In the genomic region with DNA sequence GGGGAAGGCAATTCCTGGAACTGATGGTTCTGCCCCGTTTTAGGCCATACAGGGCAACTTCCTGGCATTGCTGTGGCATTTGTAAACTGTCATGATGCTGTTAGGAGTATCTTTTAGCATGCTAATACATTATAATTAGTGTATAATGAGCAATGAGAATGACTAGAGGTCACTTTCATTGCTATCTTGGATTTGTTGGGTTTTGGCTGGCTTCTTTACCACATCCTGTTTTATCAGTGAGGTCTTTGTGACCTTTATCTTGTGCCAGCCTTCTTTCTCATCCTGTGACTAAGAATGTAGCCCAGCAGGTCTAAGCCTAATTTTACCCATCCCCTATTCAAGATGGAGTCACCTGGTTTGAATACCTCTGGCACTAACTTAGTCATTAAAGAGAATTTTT, we compare ENCODE assay signal across 14 cellular contexts. TPM values are rescaled to one million over a fixed set of nuclear protein-coding genes. Genes with fewer than 3 reads are reported as not detected.
DNase-seq lines count a peak whose midpoint lies in the region; ATAC-seq, FAIRE-seq and TF ChIP-seq lines count a peak whose summit lies in the region.
"Had no signal": no experiment of that assay in that cellular context is flagged by ENCODE, and none has a peak within 500 bp of the region (broad histone marks: within the 10 kb centered on the region; RNA-seq: fewer than 3 reads in every experiment).

No MANE protein-coding gene starts in this region.

- H3K4me1 Mint-ChIP-seq in stimulated activated naive B cell treated with anti-CD40 and anti-IgM and Interleukin-4, amounts not matched to agents 10 μg/mL and 1 μg/mL and 100 μg/mL, for 72 hours = peaks cover 15 to 42% of the 10 kb centered on the region in 2 donors

- peak overlapping the region; percentile 39 for H3K27ac Mint-ChIP-seq in stimulated activated naive B cell treated with anti-CD40 and anti-IgM and Interleukin-4, amounts not matched to agents 10 μg/mL and 1 μg/mL and 100 μg/mL, for 72 hours

- H3K9me3 Mint-ChIP-seq in stimulated activated naive B cell treated with anti-CD40 and anti-IgM and Interleukin-4, amounts not matched to agents 10 μg/mL and 1 μg/mL and 100 μg/mL, for 72 hours = peaks cover 25 to 32% of the 10 kb centered on the region in 2 donors

- TF ChIP-seq CTCF in bronchial epithelial cell (IDR thresholded peaks at IDR 0.05; ENCODE audit: insufficient read depth, low read length, severe bottlenecking) (no peak), upper lobe of left lung (IDR thresholded peaks at IDR 0.05) (no peak)

- H3K9me3 ChIP-seq in upper lobe of left lung = peaks cover 5 to 16% (median 13%) of the 10 kb centered on the region in 4 donors

- H3K27ac ChIP-seq in upper lobe of left lung = no peak overlapping the region
- H3K27ac ChIP-seq: KMS-11 had no signal

- peaks cover 27 to 41% of the 10 kb centered on the region in 2 donors for H3K36me3 Mint-ChIP-seq in stimulated activated naive B cell treated with anti-CD40 and anti-IgM and Interleukin-4, amounts not matched to agents 10 μg/mL and 1 μg/mL and 100 μg/mL, for 72 hours

- no peak for TF ChIP-seq EP300 in upper lobe of left lung (IDR thresholded peaks at IDR 0.05)

- H3K4me1 ChIP-seq in upper lobe of left lung = peaks cover 0 to 15% (median 0%) of the 10 kb centered on the region in 4 donors

- peak; percentile 64 to 76 for ATAC-seq in stimulated activated naive B cell treated with anti-CD40 and anti-IgM and Interleukin-4, amounts not matched to agents 10 μg/mL and 1 μg/mL and 100 μg/mL, for 72 hours (replicated peaks)
- ATAC-seq in upper lobe of left lung (ENCODE audit: low FRiP score in 2 of 2) = no peak

- H3K4me3 ChIP-seq in bronchial epithelial cell (ENCODE audit: low read depth, low read length) = no peak overlapping the region
- H3K4me3 ChIP-seq in upper lobe of left lung = no peak overlapping the region
- H3K4me3 ChIP-seq: BLaER1 treated with 17β-estradiol and CSF1 and Interleukin-3, amounts not matched to agents 10 nM and 100 nM had no signal

- WGBS in upper lobe of left lung, 2 donors = 22 to 53% methylated on average over 1 of the region's 1 CpG

- H3K27me3 ChIP-seq in bronchial epithelial cell (ENCODE audit: control insufficient read depth, insufficient read depth, low read length) = no peaks in the 10 kb centered on the region
- no peaks in the 10 kb centered on the region for H3K27me3 ChIP-seq in upper lobe of left lung
- H3K27me3 ChIP-seq: BLaER1 treated with 17β-estradiol and CSF1 and Interleukin-3, amounts not matched to agents 10 nM and 100 nM had no signal

- peak; percentile 12 for DNase-seq in activated naive CD4-positive, alpha-beta T cell treated with Interleukin-2 at 50 U/mL for 16 hours
- DNase-seq in activated naive CD4-positive, alpha-beta T cell (lab: John Stamatoyannopoulos, UW) = no peak
- DNase-seq in RKO (ENCODE audit: low spot score) (peak; percentile 34), bronchial epithelial cell (ENCODE audit: low read depth) (peak; percentile 90), NCI-H187 treated with DMSO at 0.1 percent for 48 hours (lab: John Stamatoyannopoulos, UW) (no peak), upper lobe of left lung (no peak), COLO668 (lab: John Stamatoyannopoulos, UW; ENCODE audit: unreplicated experiment) (no peak)
- DNase-seq in stimulated activated naive B cell treated with anti-CD40 and anti-IgM and Interleukin-4, amounts not matched to agents 10 μg/mL and 1 μg/mL and 100 μg/mL, for 72 hours = peak; percentile 9
- DNase-seq: activated CD4-positive, alpha-beta T cell treated with anti-CD3 and anti-CD28 coated beads, Interleukin-2, amount 50 U/mL, for 48 hours; cortex of kidney had no signal

- H3K36me3 ChIP-seq in bronchial epithelial cell (ENCODE audit: control insufficient read depth, insufficient read depth, low read length) (no peaks in the 10 kb centered on the region), upper lobe of left lung (no peaks in the 10 kb centered on the region)

- H3K27me3 Mint-ChIP-seq in stimulated activated naive B cell treated with anti-CD40 and anti-IgM and Interleukin-4, amounts not matched to agents 10 μg/mL and 1 μg/mL and 100 μg/mL, for 72 hours = no peaks in the 10 kb centered on the region

- H3K4me3 Mint-ChIP-seq in stimulated activated naive B cell treated with anti-CD40 and anti-IgM and Interleukin-4, amounts not matched to agents 10 μg/mL and 1 μg/mL and 100 μg/mL, for 72 hours = no peak overlapping the region

- FAIRE-seq in bronchial epithelial cell (lab: Jason Lieb, UNC) = no peak
- FAIRE-seq: islet of Langerhans had no signal

- TF ChIP-seq POLR2A in upper lobe of left lung (IDR thresholded peaks at IDR 0.05) = no peak

RNA-seq across cellular contexts. Expression of a gene that starts 51.2 kb away (rescaled TPM):
- not detected in 2 replicates for total RNA-seq in bronchial epithelial cell
- total RNA-seq in upper lobe of left lung = 10 to 100 TPM in 1 of 6 donors, 1 to 10 TPM in 5; 2.7 to 10.5 (median 4.3) TPM
- total RNA-seq: osteocyte had no signal

Comparison
In these comparisons a context has a peak if more than half of its experiments do, and no peak if none do; other contexts are left out.
1. DNase-seq: peak in activated naive CD4-positive, alpha-beta T cell treated with Interleukin-2 at 50 U/mL for 16 hours (single experiment), RKO (single experiment), bronchial epithelial cell (single experiment) and stimulated activated naive B cell treated with anti-CD40 and anti-IgM and Interleukin-4, amounts not matched to agents 10 μg/mL and 1 μg/mL and 100 μg/mL, for 72 hours (single experiment); none in activated naive CD4-positive, alpha-beta T cell (0 of 4), NCI-H187 treated with DMSO at 0.1 percent for 48 hours (single experiment), upper lobe of left lung (0 of 2) and COLO668 (single experiment).
2. ATAC-seq: peak in stimulated activated naive B cell treated with anti-CD40 and anti-IgM and Interleukin-4, amounts not matched to agents 10 μg/mL and 1 μg/mL and 100 μg/mL, for 72 hours (2 of 2); none in upper lobe of left lung (0 of 2).